Comparison of ENCODE assay signal across 26 cellular contexts in the genomic region with DNA sequence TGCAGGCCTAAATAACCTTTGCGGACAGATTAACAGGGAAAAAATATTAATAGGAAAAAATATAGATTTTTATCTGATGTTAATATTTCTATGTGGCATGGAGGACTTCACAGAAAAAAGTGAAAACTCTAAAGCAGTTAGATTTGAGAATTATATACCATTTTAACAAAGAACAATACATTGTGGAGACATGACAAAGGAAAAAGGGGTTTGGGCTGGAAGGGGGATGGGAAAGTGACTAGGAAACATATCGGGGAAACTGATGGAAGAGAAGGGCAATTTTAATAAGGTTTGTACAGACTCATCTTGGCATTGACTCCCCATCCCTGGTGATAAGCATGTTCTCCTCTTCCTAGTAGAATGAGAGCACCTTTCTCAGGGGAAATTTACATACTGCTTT. TPM values are rescaled to one million over a fixed set of nuclear protein-coding genes. Genes with fewer than 3 reads are reported as not detected.
DNase-seq lines count a peak whose midpoint lies in the region; ATAC-seq, FAIRE-seq and TF ChIP-seq lines count a peak whose summit lies in the region.
"Had no signal": no experiment of that assay in that cellular context is flagged by ENCODE, and none has a peak within 500 bp of the region (broad histone marks: within the 10 kb centered on the region; RNA-seq: fewer than 3 reads in every experiment).

No MANE protein-coding gene starts in this region.

- H3K9me3 Mint-ChIP-seq in activated CD4-positive, alpha-beta T cell treated with anti-CD3 and anti-CD28 coated beads, Interleukin-2, amount 10 ng/mL, durations not matched to agents 24 days and 14 days = peaks cover 20% of the 10 kb centered on the region
- peaks cover 15% of the 10 kb centered on the region for H3K9me3 Mint-ChIP-seq in activated CD4-positive, alpha-beta T cell treated with anti-CD3 and anti-CD28 coated beads for 36 hours (ENCODE audit: low read depth)
- peaks cover 23% of the 10 kb centered on the region for H3K9me3 Mint-ChIP-seq in CD8-positive, alpha-beta T cell

- CTCF ChIA-PET in activated CD4-positive, alpha-beta T cell treated with anti-CD3 and anti-CD28 coated beads for 36 hours (lab: Charles Lee) = no interaction called here
- CTCF ChIA-PET in HEK293 (lab: Yijun Ruan, JAX) = interaction anchor here (1.5 kb wide), 2 partner anchors 56 to 58 kb away, joined by 3 to 5 read pairs; no protein-coding TSS in a partner anchor
- CTCF ChIA-PET in CD8-positive, alpha-beta T cell (lab: Charles Lee) = no interaction called here

- no peaks in the 10 kb centered on the region for H3K4me1 Mint-ChIP-seq in activated CD4-positive, alpha-beta T cell treated with anti-CD3 and anti-CD28 coated beads, Interleukin-2, amount 10 ng/mL, durations not matched to agents 24 days and 14 days
- H3K4me1 Mint-ChIP-seq in activated CD4-positive, alpha-beta T cell treated with anti-CD3 and anti-CD28 coated beads for 36 hours = no peaks in the 10 kb centered on the region
- H3K4me1 Mint-ChIP-seq in CD8-positive, alpha-beta T cell (ENCODE audit: low read depth) = no peaks in the 10 kb centered on the region
- H3K4me1 Mint-ChIP-seq: B cell; CD8-positive, alpha-beta memory T cell had no signal

- no peak overlapping the region for H3K4me3 Mint-ChIP-seq in activated CD4-positive, alpha-beta T cell treated with anti-CD3 and anti-CD28 coated beads, Interleukin-2, amount 10 ng/mL, durations not matched to agents 24 days and 14 days
- no peak overlapping the region for H3K4me3 Mint-ChIP-seq in activated CD4-positive, alpha-beta T cell treated with anti-CD3 and anti-CD28 coated beads for 36 hours
- H3K4me3 Mint-ChIP-seq in CD8-positive, alpha-beta T cell = no peak overlapping the region
- H3K4me3 Mint-ChIP-seq: B cell; CD4-positive, alpha-beta T cell; CD8-positive, alpha-beta memory T cell had no signal

- H3K36me3 ChIP-seq in HEK293 (ENCODE audit: control insufficient read depth in 2 of 2, insufficient read depth in 1 of 2, low read length in 2 of 2) = peaks cover 23 to 63% of the 10 kb centered on the region in 2 experiments
- H3K36me3 ChIP-seq in CD8-positive, alpha-beta T cell (ENCODE audit: insufficient read depth, low read length) = peaks cover 7% of the 10 kb centered on the region

- no peak for ATAC-seq in activated CD4-positive, alpha-beta T cell treated with anti-CD3 and anti-CD28 coated beads for 36 hours
- ATAC-seq in CD8-positive, alpha-beta T cell = no peak
- ATAC-seq: A549 had no signal

- intact Hi-C loops in activated CD4-positive, alpha-beta T cell treated with anti-CD3 and anti-CD28 coated beads, Interleukin-2, amount 10 ng/mL, durations not matched to agents 24 days and 14 days (cut with micrococcal nuclease) = no loop called here
- intact Hi-C loops in activated CD4-positive, alpha-beta T cell treated with anti-CD3 and anti-CD28 coated beads for 36 hours (cut with DNase I, micrococcal nuclease) = no loop called here
- intact Hi-C loops in CD8-positive, alpha-beta T cell (cut with DNase I, micrococcal nuclease) = no loop called here

- no peaks in the 10 kb centered on the region for H3K27me3 Mint-ChIP-seq in activated CD4-positive, alpha-beta T cell treated with anti-CD3 and anti-CD28 coated beads, Interleukin-2, amount 10 ng/mL, durations not matched to agents 24 days and 14 days
- no peaks in the 10 kb centered on the region for H3K27me3 Mint-ChIP-seq in activated CD4-positive, alpha-beta T cell treated with anti-CD3 and anti-CD28 coated beads for 36 hours
- H3K27me3 Mint-ChIP-seq in CD8-positive, alpha-beta T cell (ENCODE audit: low read depth) = no peaks in the 10 kb centered on the region
- H3K27me3 Mint-ChIP-seq: B cell; CD4-positive, alpha-beta T cell; CD8-positive, alpha-beta memory T cell had no signal

- FAIRE-seq in urothelium cell line (lab: Jason Lieb, UNC) = peak; percentile 81
- FAIRE-seq: A549, GM12891, GM19239 had no signal

- H3K36me3 Mint-ChIP-seq in activated CD4-positive, alpha-beta T cell treated with anti-CD3 and anti-CD28 coated beads, Interleukin-2, amount 10 ng/mL, durations not matched to agents 24 days and 14 days (ENCODE audit: low read depth) = peaks cover 21% of the 10 kb centered on the region
- H3K36me3 Mint-ChIP-seq in activated CD4-positive, alpha-beta T cell treated with anti-CD3 and anti-CD28 coated beads for 36 hours (ENCODE audit: low read depth) = peaks cover 42% of the 10 kb centered on the region
- peaks cover 46% of the 10 kb centered on the region for H3K36me3 Mint-ChIP-seq in CD8-positive, alpha-beta T cell

- H3K9me3 ChIP-seq in HEK293 (ENCODE audit: control insufficient read depth, insufficient read depth, low read depth, low read length) = no peaks in the 10 kb centered on the region; the same call in 1 of the 2 replicates
- H3K9me3 ChIP-seq in CD8-positive, alpha-beta T cell (ENCODE audit: low read length) = no peaks in the 10 kb centered on the region

- DNase-seq in activated CD4-positive, alpha-beta T cell treated with anti-CD3 and anti-CD28 coated beads, Interleukin-2, amount 10 ng/mL, durations not matched to agents 24 days and 14 days = no peak
- no peak for DNase-seq in activated CD4-positive, alpha-beta T cell treated with anti-CD3 and anti-CD28 coated beads for 36 hours
- DNase-seq in urothelium cell line (ENCODE audit: low spot score) = no peak
- DNase-seq in CD8-positive, alpha-beta T cell = no peak
- DNase-seq: AML-193; CD4-positive, alpha-beta T cell; CD8-positive, alpha-beta memory T cell; COR-L47; DMS 273 treated with DMSO at 0.1 percent for 48 hours; DMS153; DMS53; DMS79; DND-41; EL; GF-D8 had no signal

- POLR2A ChIA-PET in activated CD4-positive, alpha-beta T cell treated with anti-CD3 and anti-CD28 coated beads for 36 hours (lab: Charles Lee) = no interaction called here
- POLR2A ChIA-PET in HEK293 (lab: Yijun Ruan, JAX) = no interaction called here
- POLR2A ChIA-PET in CD8-positive, alpha-beta T cell (lab: Charles Lee) = no interaction called here

- no peaks in the 10 kb centered on the region for H3K4me1 ChIP-seq in HEK293 (ENCODE audit: control insufficient read depth, insufficient read depth, low read length)
- H3K4me1 ChIP-seq in CD8-positive, alpha-beta T cell (ENCODE audit: insufficient read depth, low read length) = no peaks in the 10 kb centered on the region

- no peak overlapping the region for H3K27ac ChIP-seq in HEK293 (ENCODE audit: extremely low read depth, low read depth, low read length)
- H3K27ac ChIP-seq in CD8-positive, alpha-beta T cell (ENCODE audit: low read depth, low read length) = no peak overlapping the region
- H3K27ac ChIP-seq: 22Rv1; A549; BLaER1 treated with 17β-estradiol and CSF1 and Interleukin-3, amounts not matched to agents 10 nM and 100 nM; C4-2B had no signal

- H3K27me3 ChIP-seq in CD8-positive, alpha-beta T cell (ENCODE audit: insufficient read depth, low read length) = no peaks in the 10 kb centered on the region
- H3K27me3 ChIP-seq: BLaER1 treated with 17β-estradiol and CSF1 and Interleukin-3, amounts not matched to agents 10 nM and 100 nM had no signal

- no peak overlapping the region for H3K4me3 ChIP-seq in HEK293 (ENCODE audit: low read depth, low read length)
- H3K4me3 ChIP-seq in CD8-positive, alpha-beta T cell (ENCODE audit: low read depth, low read length) = no peak overlapping the region
- H3K4me3 ChIP-seq: A549; BLaER1 treated with 17β-estradiol and CSF1 and Interleukin-3, amounts not matched to agents 10 nM and 100 nM had no signal

- peak overlapping the region; percentile 6 for H3K27ac Mint-ChIP-seq in activated CD4-positive, alpha-beta T cell treated with anti-CD3 and anti-CD28 coated beads, Interleukin-2, amount 10 ng/mL, durations not matched to agents 24 days and 14 days
- H3K27ac Mint-ChIP-seq in activated CD4-positive, alpha-beta T cell treated with anti-CD3 and anti-CD28 coated beads for 36 hours = no peak overlapping the region
- no peak overlapping the region for H3K27ac Mint-ChIP-seq in CD8-positive, alpha-beta T cell
- H3K27ac Mint-ChIP-seq: CD4-positive, alpha-beta T cell; CD8-positive, alpha-beta memory T cell had no signal

- TF ChIP-seq CTCF in HEK293 (tag by site-specific recombination; IDR thresholded peaks at IDR 0.05) = no peak
- TF ChIP-seq CTCF in CD8-positive, alpha-beta T cell (IDR thresholded peaks at IDR 0.05) = no peak

TF ChIP-seq in HEK293, 187 proteins besides CTCF, POLR2A, EP300 and RAD21:
- TF ChIP-seq ZNF292 (tag by site-specific recombination; IDR thresholded peaks at IDR 0.05; ENCODE audit: borderline replicate concordance, low read depth) = no peak
- TF ChIP-seq, protein P1, sequence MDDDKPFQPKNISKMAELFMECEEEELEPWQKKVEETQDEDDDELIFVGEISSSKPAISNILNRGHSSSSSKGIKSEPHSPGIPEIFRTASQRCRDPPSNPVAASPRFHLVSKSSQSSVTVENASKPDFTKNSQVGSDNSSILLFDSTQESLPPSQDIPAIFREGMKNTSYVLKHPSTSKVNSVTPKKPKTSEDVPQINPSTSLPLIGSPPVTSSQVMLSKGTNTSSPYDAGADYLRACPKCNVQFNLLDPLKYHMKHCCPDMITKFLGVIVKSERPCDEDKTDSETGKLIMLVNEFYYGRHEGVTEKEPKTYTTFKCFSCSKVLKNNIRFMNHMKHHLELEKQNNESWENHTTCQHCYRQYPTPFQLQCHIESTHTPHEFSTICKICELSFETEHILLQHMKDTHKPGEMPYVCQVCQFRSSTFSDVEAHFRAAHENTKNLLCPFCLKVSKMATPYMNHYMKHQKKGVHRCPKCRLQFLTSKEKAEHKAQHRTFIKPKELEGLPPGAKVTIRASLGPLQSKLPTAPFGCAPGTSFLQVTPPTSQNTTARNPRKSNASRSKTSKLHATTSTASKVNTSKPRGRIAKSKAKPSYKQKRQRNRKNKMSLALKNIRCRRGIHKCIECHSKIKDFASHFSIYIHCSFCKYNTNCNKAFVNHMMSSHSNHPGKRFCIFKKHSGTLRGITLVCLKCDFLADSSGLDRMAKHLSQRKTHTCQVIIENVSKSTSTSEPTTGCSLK (tag by site-specific recombination; IDR thresholded peaks at IDR 0.05) = no peak
- TF ChIP-seq ZNF549 (tag by site-specific recombination; IDR thresholded peaks at IDR 0.05) = no peak
- TF ChIP-seq ZNF211 (tag by site-specific recombination; IDR thresholded peaks at IDR 0.05; ENCODE audit: low read depth) = peak; percentile 99
- TF ChIP-seq SETDB1 (IDR thresholded peaks at IDR 0.05; ENCODE audit: insufficient read length, low read length) = peak; percentile 38

RNA-seq across cellular contexts. Expression of a gene that starts 21.0 kb away (rescaled TPM):
- total RNA-seq in activated CD4-positive, alpha-beta T cell treated with anti-CD3 and anti-CD28 coated beads, Interleukin-2, amount 10 ng/mL, durations not matched to agents 24 days and 14 days = not detected in 2 replicates
- not detected for total RNA-seq in activated CD4-positive, alpha-beta T cell treated with anti-CD3 and anti-CD28 coated beads for 36 hours
- not detected for total RNA-seq in CD8-positive, alpha-beta T cell
- total RNA-seq: A172; CD4-positive, alpha-beta T cell; CD8-positive, alpha-beta memory T cell; Daoy; G401 had no signal

RNA-seq across cellular contexts. Expression of a gene that starts 27.0 kb away (rescaled TPM):
- total RNA-seq in activated CD4-positive, alpha-beta T cell treated with anti-CD3 and anti-CD28 coated beads, Interleukin-2, amount 10 ng/mL, durations not matched to agents 24 days and 14 days = 12.0 and 13.8 TPM in 2 replicates
- total RNA-seq in activated CD4-positive, alpha-beta T cell treated with anti-CD3 and anti-CD28 coated beads for 36 hours = 10 to 100 TPM; 23.5 to 28.6 TPM
- 1 to 10 TPM; 4.6 to 5.6 TPM for total RNA-seq in CD8-positive, alpha-beta T cell
